ENCODE assay signal across 8 cellular contexts in genomic region chr7:76166404-76167255, GRCh38. TPM values are rescaled to one million over a fixed set of nuclear protein-coding genes. Genes with fewer than 3 reads are reported as not detected.
A peak's percentile ranks its signal among the peaks of the same experiment; 100 is the strongest.
DNase-seq lines count a peak whose midpoint lies in the region; ATAC-seq and TF ChIP-seq lines count a peak whose summit lies in the region.

No MANE protein-coding gene starts in this region.

- peak overlapping the region; percentile 67 to 85 for H3K27ac ChIP-seq in ovary
- H3K27ac ChIP-seq in thymus (ENCODE audit: low read depth) = peak overlapping the region; percentile 83

- H3K4me3 ChIP-seq in GM12865 (ENCODE audit: low read depth, low read length) (peak overlapping the region; percentile 45), adipocyte (ENCODE audit: low read length) (peak overlapping the region; percentile 91), ovary (peak overlapping the region; percentile 57), thymus (ENCODE audit: low read length) (peak overlapping the region; percentile 78)

- H3K36me3 ChIP-seq in adipocyte (ENCODE audit: control insufficient read depth, insufficient read depth, low read length, severe bottlenecking) (no peaks in the 10 kb centered on the region), ovary (no peaks in the 10 kb centered on the region), thymus (ENCODE audit: control insufficient read depth, insufficient read depth) (no peaks in the 10 kb centered on the region)

- TF ChIP-seq CTCF in GM12865 (IDR thresholded peaks at IDR 0.05; ENCODE audit: insufficient read depth, low read depth, low read length, missing control alignments) (no peak), ovary (IDR thresholded peaks at IDR 0.05) (peak in 2 of 3 donors; percentile 41 to 54)

- ATAC-seq in HG02642 (IDR thresholded peaks at IDR 0.05; ENCODE audit: poor library complexity, unreplicated experiment) (peak; percentile 80), Right ventricle myocardium superior (ENCODE audit: poor library complexity) (peak; percentile 99)

- H3K27me3 ChIP-seq in adipocyte (replicated peaks; ENCODE audit: control insufficient read depth, insufficient read depth, low read length) (no peaks in the 10 kb centered on the region), ovary (no peaks in the 10 kb centered on the region), thymus (ENCODE audit: control insufficient read depth, insufficient read depth) (no peaks in the 10 kb centered on the region)

- TF ChIP-seq EP300 in ovary (IDR thresholded peaks at IDR 0.05) = peak; percentile 86

- H3K4me1 ChIP-seq in adipocyte (ENCODE audit: control insufficient read depth, insufficient read depth, low read length) (peaks cover 4% of the 10 kb centered on the region), ovary (ENCODE audit: insufficient read depth) (no peaks in the 10 kb centered on the region), thymus (ENCODE audit: control insufficient read depth, insufficient read depth, low read length) (no peaks in the 10 kb centered on the region)

- peak; percentile 92 for DNase-seq in GM12865 (ENCODE audit: low read depth)
- DNase-seq in NCI-H1417 (lab: John Stamatoyannopoulos, UW) = peak; percentile 97 to 99 (median 98)
- peak; percentile 98 for DNase-seq in SW480 (ENCODE audit: low spot score)
- peak; percentile 96 for DNase-seq in adipocyte (ENCODE audit: low read depth)
- peak; percentile 99 for DNase-seq in Right ventricle myocardium superior
- DNase-seq in ovary = peak; percentile 99

- TF ChIP-seq POLR2A in ovary (IDR thresholded peaks at IDR 0.05) = peak; percentile 94

- H3K9me3 ChIP-seq in adipocyte (ENCODE audit: control insufficient read depth, low read length) = no peaks in the 10 kb centered on the region
- H3K9me3 ChIP-seq in ovary = no peaks in the 10 kb centered on the region
- no peaks in the 10 kb centered on the region for H3K9me3 ChIP-seq in thymus (ENCODE audit: control insufficient read depth)

- peak overlapping the region; percentile 88 for H3K9ac ChIP-seq in adipocyte (ENCODE audit: low read length)

- WGBS in ovary, 3 donors = 1 to 2% (median 1%) methylated on average over 55 to 67 of the region's 67 CpGs
- 3% methylated on average over 67 of the region's 67 CpGs for WGBS in thymus

- intact Hi-C loops in Right ventricle myocardium superior (cut with DNase I) (no loop called here), ovary (cut with DNase I) (loop anchor here in 1 of 4 donors (10.0 kb wide), 1 partner anchor 148 kb away; no protein-coding TSS in a partner anchor)

RNA-seq across cellular contexts. Expression of gene SRRM3, which starts 35.1 kb away (rescaled TPM):
- 16.3 TPM for total RNA-seq in Right ventricle myocardium superior
- total RNA-seq in ovary = 10 to 100 TPM in 2 of 7 donors, 1 to 10 TPM in 5; 4.4 to 13.4 (median 6.6) TPM
- polyA plus RNA-seq in ovary = 1 to 10 TPM; 2.0 to 3.0 TPM
- polyA plus RNA-seq in thymus = 1.4 TPM

Comparison
In these comparisons a context has a peak if more than half of its experiments do, and no peak if none do; other contexts are left out.
1. Peak in every context shown above with its lines: DNase-seq, ATAC-seq, H3K4me3 ChIP-seq and H3K27ac ChIP-seq.